In genomic region chr19:2064395-2064787, GRCh38 we compare ENCODE assay signal across 10 cellular contexts. TPM values are rescaled to one million over a fixed set of nuclear protein-coding genes. Genes with fewer than 3 reads are reported as not detected.
DNase-seq lines count a peak whose midpoint lies in the region; ATAC-seq and TF ChIP-seq lines count a peak whose summit lies in the region.
"Had no signal": no experiment of that assay in that cellular context is flagged by ENCODE, and none has a peak within 500 bp of the region (broad histone marks: within the 10 kb centered on the region; RNA-seq: fewer than 3 reads in every experiment).

No MANE protein-coding gene starts in this region.

- no peak for TF ChIP-seq POLR2A in tibial nerve (IDR thresholded peaks at IDR 0.05)

- H3K4me1 Mint-ChIP-seq in activated CD4-positive, alpha-beta T cell treated with anti-CD3 and anti-CD28 coated beads, Interleukin-2, amount 10 ng/mL, durations not matched to agents 24 days and 14 days: peaks cover 11% of the 10 kb centered on the region
- peaks cover 11% of the 10 kb centered on the region for H3K4me1 Mint-ChIP-seq in endodermal cell
- H3K4me1 Mint-ChIP-seq in nephron: peaks cover 22% of the 10 kb centered on the region

- ATAC-seq in esophagus mucosa: no peak
- ATAC-seq in GM19328 (IDR thresholded peaks at IDR 0.05; ENCODE audit: unreplicated experiment): no peak
- ATAC-seq: stimulated activated naive CD8-positive, alpha-beta T cell treated with anti-CD3 and anti-CD28 coated beads, Interleukin-15, amount 100 ng/mL, for 72 hours had no signal

- peaks cover 7% of the 10 kb centered on the region for H3K36me3 Mint-ChIP-seq in activated CD4-positive, alpha-beta T cell treated with anti-CD3 and anti-CD28 coated beads, Interleukin-2, amount 10 ng/mL, durations not matched to agents 24 days and 14 days (ENCODE audit: low read depth)
- H3K36me3 Mint-ChIP-seq in endodermal cell (ENCODE audit: low read depth) (no peaks in the 10 kb centered on the region), nephron (ENCODE audit: low read depth) (no peaks in the 10 kb centered on the region)

- no peak overlapping the region for H3K4me3 Mint-ChIP-seq in activated CD4-positive, alpha-beta T cell treated with anti-CD3 and anti-CD28 coated beads, Interleukin-2, amount 10 ng/mL, durations not matched to agents 24 days and 14 days
- no peak overlapping the region for H3K4me3 Mint-ChIP-seq in endodermal cell
- peak overlapping the region in 1 of 3 experiments; percentile 27 for H3K4me3 Mint-ChIP-seq in nephron
- H3K4me3 Mint-ChIP-seq: stimulated activated naive CD8-positive, alpha-beta T cell treated with anti-CD3 and anti-CD28 coated beads, Interleukin-15, amount 100 ng/mL, for 72 hours had no signal

- H3K4me1 ChIP-seq in endodermal cell (ENCODE audit: control insufficient read depth, insufficient read depth, low read length) (peaks cover 5% of the 10 kb centered on the region), tibial nerve (peaks cover 0 to 55% (median 42%) of the 10 kb centered on the region in 4 donors)

- DNase-seq in activated CD4-positive, alpha-beta T cell treated with anti-CD3 and anti-CD28 coated beads, Interleukin-2, amount 10 ng/mL, durations not matched to agents 24 days and 14 days: peak; percentile 59
- no peak for DNase-seq in activated CD4-positive, alpha-beta T cell treated with anti-CD3 and anti-CD28 coated beads, Interleukin-2, amount 50 U/mL, for 48 hours
- DNase-seq in endodermal cell (no peak), tibial nerve (ENCODE audit: low spot score in 2 of 2) (no peak), NAMALWA (ENCODE audit: low spot score) (no peak)
- DNase-seq: stimulated activated naive CD8-positive, alpha-beta T cell treated with anti-CD3 and anti-CD28 coated beads, Interleukin-15, amount 100 ng/mL, for 72 hours had no signal

- H3K27ac Mint-ChIP-seq in activated CD4-positive, alpha-beta T cell treated with anti-CD3 and anti-CD28 coated beads, Interleukin-2, amount 10 ng/mL, durations not matched to agents 24 days and 14 days: peak overlapping the region; percentile 54
- H3K27ac Mint-ChIP-seq in endodermal cell (no peak overlapping the region), nephron (peak overlapping the region in 2 of 3 experiments; percentile 58 to 70)
- H3K27ac Mint-ChIP-seq: stimulated activated naive CD8-positive, alpha-beta T cell treated with anti-CD3 and anti-CD28 coated beads, Interleukin-15, amount 100 ng/mL, for 72 hours had no signal

- no peaks in the 10 kb centered on the region for H3K9me3 Mint-ChIP-seq in activated CD4-positive, alpha-beta T cell treated with anti-CD3 and anti-CD28 coated beads, Interleukin-2, amount 10 ng/mL, durations not matched to agents 24 days and 14 days
- H3K9me3 Mint-ChIP-seq in endodermal cell (no peaks in the 10 kb centered on the region), nephron (no peaks in the 10 kb centered on the region)
- H3K9me3 Mint-ChIP-seq: stimulated activated naive CD8-positive, alpha-beta T cell treated with anti-CD3 and anti-CD28 coated beads, Interleukin-15, amount 100 ng/mL, for 72 hours had no signal

- no peak for TF ChIP-seq CTCF in endodermal cell (conservative IDR thresholded peaks at IDR 0.05)
- no peak for TF ChIP-seq CTCF in nephron (IDR thresholded peaks at IDR 0.05; ENCODE audit: unreplicated experiment in 3 of 3)
- no peak for TF ChIP-seq CTCF in tibial nerve (IDR thresholded peaks at IDR 0.05)

- peak overlapping the region; percentile 59 for H3K27ac ChIP-seq in endodermal cell (ENCODE audit: low read depth, low read length)
- peak overlapping the region; percentile 79 to 100 (median 96) for H3K27ac ChIP-seq in tibial nerve
- H3K27ac ChIP-seq: epithelial cell of prostate had no signal

- H3K36me3 ChIP-seq in endodermal cell (ENCODE audit: control insufficient read depth, insufficient read depth, low read length): no peaks in the 10 kb centered on the region
- no peaks in the 10 kb centered on the region for H3K36me3 ChIP-seq in tibial nerve

- intact Hi-C loops in activated CD4-positive, alpha-beta T cell treated with anti-CD3 and anti-CD28 coated beads, Interleukin-2, amount 10 ng/mL, durations not matched to agents 24 days and 14 days (cut with micrococcal nuclease): no loop called here

- no peak overlapping the region for H3K9ac ChIP-seq in endodermal cell (ENCODE audit: extremely low read depth, low read length, poor library complexity, severe bottlenecking)

- TF ChIP-seq EP300 in tibial nerve (IDR thresholded peaks at IDR 0.05): no peak

- 90 to 94% methylated on average over 10 to 13 of the region's 13 CpGs for WGBS in endodermal cell (ENCODE audit: insufficient coverage in 1 of 2, insufficient read length in 1 of 2), 2 experiments
- 57 to 75% methylated on average over 12 to 13 of the region's 13 CpGs for WGBS in tibial nerve, 2 donors

- no peaks in the 10 kb centered on the region for H3K27me3 ChIP-seq in endodermal cell (ENCODE audit: control insufficient read depth, insufficient read depth, low read length, poor library complexity, severe bottlenecking)
- no peaks in the 10 kb centered on the region for H3K27me3 ChIP-seq in tibial nerve

- H3K9me3 ChIP-seq in endodermal cell (ENCODE audit: control insufficient read depth, low read length) (no peaks in the 10 kb centered on the region), tibial nerve (no peaks in the 10 kb centered on the region)

- H3K27me3 Mint-ChIP-seq in activated CD4-positive, alpha-beta T cell treated with anti-CD3 and anti-CD28 coated beads, Interleukin-2, amount 10 ng/mL, durations not matched to agents 24 days and 14 days: no peaks in the 10 kb centered on the region
- H3K27me3 Mint-ChIP-seq in endodermal cell (ENCODE audit: insufficient read depth) (no peaks in the 10 kb centered on the region), nephron (ENCODE audit: low read depth) (no peaks in the 10 kb centered on the region)
- H3K27me3 Mint-ChIP-seq: stimulated activated naive CD8-positive, alpha-beta T cell treated with anti-CD3 and anti-CD28 coated beads, Interleukin-15, amount 100 ng/mL, for 72 hours had no signal

- H3K4me3 ChIP-seq in endodermal cell (ENCODE audit: low read length): no peak overlapping the region
- H3K4me3 ChIP-seq in tibial nerve: peak overlapping the region in 1 of 4 donors; percentile 26

RNA-seq across cellular contexts. Expression of gene MKNK2, which starts 13.3 kb away (rescaled TPM):
- total RNA-seq in activated CD4-positive, alpha-beta T cell treated with anti-CD3 and anti-CD28 coated beads, Interleukin-2, amount 10 ng/mL, durations not matched to agents 24 days and 14 days: 159 and 169 TPM in 2 replicates
- total RNA-seq in endodermal cell (100 to 1,000 TPM; 120 to 123 TPM), tibial nerve (100 to 1,000 TPM; 126 to 265 (median 152) TPM), esophagus mucosa (311 TPM)
- polyA plus RNA-seq in endodermal cell (2013, experiment 1 of 2): 63.1 TPM
- polyA plus RNA-seq in endodermal cell (2013, experiment 2 of 2): 58.0 TPM

RNA-seq across cellular contexts. Expression of gene MOB3A, which starts 31.7 kb away (rescaled TPM):
- total RNA-seq in activated CD4-positive, alpha-beta T cell treated with anti-CD3 and anti-CD28 coated beads, Interleukin-2, amount 10 ng/mL, durations not matched to agents 24 days and 14 days: 184 and 185 TPM in 2 replicates
- total RNA-seq in endodermal cell (10 to 100 TPM; 20.9 to 21.8 TPM), tibial nerve (10 to 100 TPM; 31.7 to 70.8 (median 35.2) TPM), esophagus mucosa (28.1 TPM)
- 16.9 TPM for polyA plus RNA-seq in endodermal cell (2013, experiment 1 of 2)
- 15.9 TPM for polyA plus RNA-seq in endodermal cell (2013, experiment 2 of 2)

RNA-seq across cellular contexts. Expression of gene IZUMO4, which starts 32.3 kb away (rescaled TPM):
- total RNA-seq in activated CD4-positive, alpha-beta T cell treated with anti-CD3 and anti-CD28 coated beads, Interleukin-2, amount 10 ng/mL, durations not matched to agents 24 days and 14 days: 9.5 and 10.0 TPM in 2 replicates
- 1 to 10 TPM; 4.3 to 5.4 TPM for total RNA-seq in endodermal cell
- polyA plus RNA-seq in endodermal cell (2013, experiment 1 of 2): 4.3 TPM
- polyA plus RNA-seq in endodermal cell (2013, experiment 2 of 2): 4.6 TPM
- 10 to 100 TPM; 28.6 to 46.3 (median 33.2) TPM for total RNA-seq in tibial nerve
- total RNA-seq in esophagus mucosa: 4.7 TPM

RNA-seq across cellular contexts. Expression of gene BTBD2, which starts 48.9 kb away (rescaled TPM):
- total RNA-seq in activated CD4-positive, alpha-beta T cell treated with anti-CD3 and anti-CD28 coated beads, Interleukin-2, amount 10 ng/mL, durations not matched to agents 24 days and 14 days: 25.8 and 30.2 TPM in 2 replicates
- total RNA-seq in endodermal cell (100 to 1,000 TPM; 107 to 112 TPM), tibial nerve (10 to 100 TPM; 54.0 to 94.5 (median 73.5) TPM), esophagus mucosa (68.6 TPM)
- polyA plus RNA-seq in endodermal cell (2013, experiment 1 of 2): 113 TPM
- polyA plus RNA-seq in endodermal cell (2013, experiment 2 of 2): 99.4 TPM
